ENCODE assay signal across 14 cellular contexts in genomic region chr10:119231654-119232053, GRCh38.
"Had no signal": no experiment of that assay in that cellular context is flagged by ENCODE, and none has a peak within 500 bp of the region (broad histone marks: within the 10 kb centered on the region; RNA-seq: fewer than 3 reads in every experiment).

No MANE protein-coding gene starts in this region.

- H3K4me3 Mint-ChIP-seq: activated CD8-positive, alpha-beta memory T cell treated with anti-CD3 and anti-CD28 coated beads, Interleukin-2, amount 10 ng/mL, durations not matched to agents 7 days and 5 days; activated CD8-positive, alpha-beta T cell treated with anti-CD3 and anti-CD28 coated beads for 36 hours; neural crest cell had no signal

- H3K27me3 Mint-ChIP-seq: activated CD4-positive, alpha-beta T cell treated with anti-CD3 and anti-CD28 coated beads, Interleukin-2, amount 10 ng/mL, durations not matched to agents 24 days and 14 days; activated CD8-positive, alpha-beta memory T cell treated with anti-CD3 and anti-CD28 coated beads, Interleukin-2, amount 10 ng/mL, durations not matched to agents 7 days and 5 days; activated CD8-positive, alpha-beta T cell treated with anti-CD3 and anti-CD28 coated beads for 36 hours had no signal

- ATAC-seq: activated CD8-positive, alpha-beta memory T cell treated with anti-CD3 and anti-CD28 coated beads, Interleukin-2, amount 10 ng/mL, durations not matched to agents 7 days and 5 days; activated CD8-positive, alpha-beta T cell treated with anti-CD3 and anti-CD28 coated beads for 36 hours; gastroesophageal sphincter; left ventricle myocardium superior had no signal

- H3K27ac Mint-ChIP-seq: activated CD8-positive, alpha-beta memory T cell treated with anti-CD3 and anti-CD28 coated beads, Interleukin-2, amount 10 ng/mL, durations not matched to agents 7 days and 5 days had no signal

- DNase-seq: activated CD4-positive, alpha-beta T cell treated with anti-CD3 and anti-CD28 coated beads, Interleukin-2, amount 10 ng/mL, durations not matched to agents 24 days and 14 days; activated CD8-positive, alpha-beta memory T cell treated with anti-CD3 and anti-CD28 coated beads, Interleukin-2, amount 10 ng/mL, durations not matched to agents 7 days and 5 days; colonic mucosa; head of caudate nucleus; hypothalamus; left ventricle myocardium superior; occipital lobe; right lobe of liver; stomach; T1000; transverse colon had no signal
